29 cellular contexts compared by ENCODE assay signal in the genomic region with DNA sequence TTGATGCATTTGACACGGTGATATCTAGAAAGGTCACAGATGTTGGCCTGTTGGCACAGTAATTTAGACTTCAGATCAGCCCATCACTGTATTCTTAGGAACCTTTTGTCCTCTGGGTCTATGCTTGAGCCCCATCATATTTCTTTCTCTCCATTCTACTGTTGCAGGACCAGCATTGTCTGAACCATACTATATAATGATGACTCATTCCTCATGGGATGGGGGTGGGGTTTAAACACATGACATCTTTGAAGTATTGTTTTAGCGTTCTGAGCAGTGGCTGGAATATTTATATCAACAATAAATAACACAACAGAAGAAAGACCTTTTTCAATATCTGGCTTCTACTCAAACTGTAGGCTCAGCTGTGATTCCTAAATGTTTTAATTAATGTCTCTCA.
"Had no signal": no experiment of that assay in that cellular context is flagged by ENCODE, and none has a peak within 500 bp of the region (broad histone marks: within the 10 kb centered on the region; RNA-seq: fewer than 3 reads in every experiment).

No MANE protein-coding gene starts in this region.

- H3K9me3 ChIP-seq: adrenal gland, body of pancreas, colonic mucosa, esophagus muscularis mucosa, gastrocnemius medialis, heart left ventricle had no signal

- ATAC-seq: activated CD4-positive, alpha-beta T cell treated with anti-CD3 and anti-CD28 coated beads for 36 hours; activated CD8-positive, alpha-beta memory T cell treated with anti-CD3 and anti-CD28 coated beads, Interleukin-2, amount 10 ng/mL, durations not matched to agents 7 days and 5 days; activated CD8-positive, alpha-beta T cell treated with anti-CD3 and anti-CD28 coated beads, Interleukin-2, amount 10 ng/mL, durations not matched to agents 7 days and 5 days; activated naive CD8-positive, alpha-beta T cell treated with anti-CD3 and anti-CD28 coated beads, Interleukin-2, amount 50 U/mL, for 24 hours; body of pancreas; gastrocnemius medialis; heart left ventricle; T-helper 17 cell had no signal

- H3K36me3 ChIP-seq: adrenal gland, colonic mucosa, esophagus muscularis mucosa, gastrocnemius medialis, heart left ventricle had no signal

- DNase-seq: activated CD4-positive, alpha-beta memory T cell treated with anti-CD3 and anti-CD28 coated beads for 36 hours; activated CD4-positive, alpha-beta T cell treated with anti-CD3 and anti-CD28 coated beads for 36 hours; activated CD4-positive, alpha-beta T cell treated with anti-CD3 and anti-CD28 coated beads, Interleukin-2, amount 10 ng/mL, durations not matched to agents 24 days and 14 days; activated CD4-positive, CD25-positive, alpha-beta regulatory T cell; activated CD4-positive, CD25-positive, alpha-beta regulatory T cell treated with anti-CD3 and anti-CD28 coated beads, Interleukin-2, amount 50 U/mL, for 72 hours; activated CD8-positive, alpha-beta memory T cell treated with anti-CD3 and anti-CD28 coated beads, Interleukin-2, amount 10 ng/mL, durations not matched to agents 7 days and 5 days; activated CD8-positive, alpha-beta memory T cell treated with anti-CD3 and anti-CD28 coated beads, Interleukin-2, amount 50 U/mL, for 4 hours; activated CD8-positive, alpha-beta T cell treated with anti-CD3 and anti-CD28 coated beads, Interleukin-2, amount 10 ng/mL, durations not matched to agents 7 days and 5 days; activated effector memory CD4-positive, alpha-beta T cell treated with anti-CD3 and anti-CD28 coated beads, Interleukin-2, amount 50 U/mL, for 16 hours; activated naive CD4-positive, alpha-beta T cell treated with anti-CD3 and anti-CD28 coated beads for 36 hours; activated naive CD8-positive, alpha-beta T cell treated with anti-CD3 and anti-CD28 coated beads for 36 hours; activated naive CD8-positive, alpha-beta T cell treated with anti-CD3 and anti-CD28 coated beads, Interleukin-2, amount 50 U/mL, for 24 hours; activated T-cell treated with anti-CD3 and anti-CD28 coated beads, Interleukin-2, amount 50 U/mL, for 1 hour; activated T-cell treated with anti-CD3 and anti-CD28 coated beads, Interleukin-2, amount 50 U/mL, for 48 hours; adrenal gland; amygdala; aorta; body of pancreas; central memory CD4-positive, alpha-beta T cell; cerebellar nuclear complex; colonic mucosa; effector CD8-positive, alpha-beta T cell; erythroblast; gastrocnemius medialis; glutamatergic neuron; heart left ventricle; T-helper 1 cell; T-helper 17 cell had no signal

- H3K4me1 ChIP-seq: adrenal gland, body of pancreas, colonic mucosa, esophagus muscularis mucosa, gastrocnemius medialis, heart left ventricle had no signal

- H3K27ac ChIP-seq: adrenal gland, body of pancreas, colonic mucosa, esophagus muscularis mucosa, gastrocnemius medialis, heart left ventricle had no signal

- H3K27me3 ChIP-seq: adrenal gland, body of pancreas, colonic mucosa, esophagus muscularis mucosa, gastrocnemius medialis, heart left ventricle had no signal

- H3K4me3 ChIP-seq: adrenal gland, body of pancreas, colonic mucosa, esophagus muscularis mucosa, gastrocnemius medialis, heart left ventricle had no signal
